18 cellular contexts compared by ENCODE assay signal in genomic region chr17:35299108-35299507, GRCh38. TPM values are rescaled to one million over a fixed set of nuclear protein-coding genes. Genes with fewer than 3 reads are reported as not detected.
DNase-seq lines count a peak whose midpoint lies in the region; ATAC-seq, FAIRE-seq and TF ChIP-seq lines count a peak whose summit lies in the region.
"Had no signal": no experiment of that assay in that cellular context is flagged by ENCODE, and none has a peak within 500 bp of the region (broad histone marks: within the 10 kb centered on the region; RNA-seq: fewer than 3 reads in every experiment).

No MANE protein-coding gene starts in this region.

- peak; percentile 95 to 99 (median 98) for ATAC-seq in pancreas
- ATAC-seq: sciatic nerve had no signal

- H3K36me3 ChIP-seq in pancreas (no peaks in the 10 kb centered on the region), right atrium auricular region (no peaks in the 10 kb centered on the region)

- no peak for FAIRE-seq in pancreas (lab: Jason Lieb, UNC)
- FAIRE-seq: H54 had no signal

- H3K9me3 ChIP-seq in pancreas (no peaks in the 10 kb centered on the region), right atrium auricular region (peaks cover 0 to 17% of the 10 kb centered on the region in 2 donors)

- CTCF ChIA-PET in Calu3 (lab: Charles Lee), result interaction anchor here (0.6 to 1.7 kb wide), 4 partner anchors 13 to 1412 kb away, joined by 3 to 5 read pairs (median 4); no protein-coding TSS in a partner anchor

- H3K4me1 ChIP-seq in pancreas (peaks cover 0 to 11% (median 11%) of the 10 kb centered on the region in 3 donors), right atrium auricular region (no peaks in the 10 kb centered on the region)

- peaks cover 21% of the 10 kb centered on the region for H3K4me1 Mint-ChIP-seq in Calu3 (ENCODE audit: low read depth, unreplicated experiment)
- H3K4me1 Mint-ChIP-seq: activated B cell treated with CpG ODN at 0.5 μM for 24 hours had no signal

- H3K9me3 Mint-ChIP-seq in Calu3 (ENCODE audit: low read depth, unreplicated experiment), result peaks cover 22% of the 10 kb centered on the region

- peak overlapping the region; percentile 85 for H3K27ac Mint-ChIP-seq in Calu3 (ENCODE audit: unreplicated experiment)
- H3K27ac Mint-ChIP-seq: activated B cell treated with CpG ODN at 0.5 μM for 24 hours; activated T-helper 1 cell treated with anti-CD3 and anti-CD28 coated beads, Interleukin-12 subunit alpha, Interleukin-12 subunit beta, Interleukin-2, Interleukin-4 antibody, amounts not matched to agents 30 ng/mL and 10 ng/mL and 1 ng/mL, durations not matched to agents 14 hours and 24 hours and 36 hours; T-helper 1 cell treated with Interleukin-12 subunit alpha and Interleukin-12 subunit beta and Interleukin-4 antibody, amounts not matched to agents 30 μg/mL and 1 μg/mL, for 36 hours had no signal

- no peak for TF ChIP-seq CTCF in Calu3 (IDR thresholded peaks at IDR 0.05; ENCODE audit: unreplicated experiment)
- TF ChIP-seq CTCF in epithelial cell of esophagus (IDR thresholded peaks at IDR 0.05; ENCODE audit: insufficient read depth, low read depth, low read length, missing control alignments), result no peak
- TF ChIP-seq CTCF in pancreas (IDR thresholded peaks at IDR 0.05), result no peak
- TF ChIP-seq CTCF in coronary artery (IDR thresholded peaks at IDR 0.05), result no peak
- TF ChIP-seq CTCF in right atrium auricular region (IDR thresholded peaks at IDR 0.05), result no peak

- peak overlapping the region; percentile 36 for H3K4me3 Mint-ChIP-seq in Calu3 (ENCODE audit: low read depth, unreplicated experiment)
- H3K4me3 Mint-ChIP-seq: activated B cell treated with CpG ODN at 0.5 μM for 24 hours; activated T-helper 1 cell treated with anti-CD3 and anti-CD28 coated beads, Interleukin-12 subunit alpha, Interleukin-12 subunit beta, Interleukin-2, Interleukin-4 antibody, amounts not matched to agents 30 ng/mL and 10 ng/mL and 1 ng/mL, durations not matched to agents 14 hours and 24 hours and 36 hours; T-helper 1 cell treated with Interleukin-12 subunit alpha and Interleukin-12 subunit beta and Interleukin-4 antibody, amounts not matched to agents 30 μg/mL and 1 μg/mL, for 36 hours had no signal

- peaks cover 8% of the 10 kb centered on the region for H3K36me3 Mint-ChIP-seq in Calu3 (ENCODE audit: insufficient read depth, unreplicated experiment)

- WGBS in pancreas, 2 donors, result 8 to 10% methylated on average over 5 of the region's 5 CpGs

- no TSS peak for BruUV-seq in Calu3 (replicated peaks; lab: Mats Ljungman, UMichigan)

- peak overlapping the region in 2 of 4 donors; percentile 49 to 59 for H3K27ac ChIP-seq in pancreas
- no peak overlapping the region for H3K27ac ChIP-seq in coronary artery
- no peak overlapping the region for H3K27ac ChIP-seq in right atrium auricular region

- H3K27me3 Mint-ChIP-seq in Calu3 (ENCODE audit: unreplicated experiment), result no peaks in the 10 kb centered on the region

- H3K27me3 ChIP-seq in pancreas (no peaks in the 10 kb centered on the region), right atrium auricular region (no peaks in the 10 kb centered on the region)

- intact Hi-C loops in Calu3 (cut with micrococcal nuclease; ENCODE audit: unreplicated experiment), result loop anchor here (10.0 kb wide), 1 partner anchor 54 kb away; the partner anchor contains the start of gene SLFN5
- intact Hi-C loops in pancreas (cut with DNase I), result no loop called here

- H3K4me3 ChIP-seq in epithelial cell of esophagus (ENCODE audit: low read length) (no peak overlapping the region), pancreas (no peak overlapping the region), coronary artery (no peak overlapping the region), right atrium auricular region (no peak overlapping the region)

- DNase-seq in Calu3 (peak; percentile 87), HT1080 (ENCODE audit: low read depth) (peak; percentile 37), epithelial cell of esophagus (ENCODE audit: low read depth) (peak; percentile 92), pancreas (peak in 5 of 6 donors; percentile 40 to 80 (median 63)), NAMALWA (ENCODE audit: low spot score) (no peak), Kasumi-1 (lab: John Stamatoyannopoulos, UW) (no peak), coronary artery (ENCODE audit: low spot score) (no peak), right atrium auricular region (ENCODE audit: low spot score) (no peak)
- DNase-seq: activated B cell treated with CpG ODN at 0.5 μM for 24 hours; COR-L47; effector CD4-positive, alpha-beta T cell; islet precursor cell; NCI-H1092 treated with DMSO at 0.1 percent for 48 hours; NCI-H2227 treated with DMSO at 0.1 percent for 48 hours had no signal

RNA-seq across cellular contexts. Expression of gene SLFN5, which starts 56.2 kb away (rescaled TPM):
- total RNA-seq in Calu3 (2022) (104 and 141 TPM in 2 replicates), pancreas (10 to 100 TPM in 2 of 6 donors, 1 to 10 TPM in 4; 5.7 to 18.8 (median 7.1) TPM), right atrium auricular region (10 to 100 TPM; 11.1 to 12.9 TPM)
- 12.3 and 13.0 TPM in 2 replicates for total RNA-seq in HT1080 (2014; rRNA removed; shearing (Covaris generic))
- polyA plus RNA-seq in HT1080 (2015; cell fraction: cytosol; rRNA removed), result 17.9 and 26.1 TPM in 2 replicates
- 58.2 and 63.8 TPM in 2 replicates for polyA plus RNA-seq in HT1080 (2015; cell fraction: nucleus; rRNA removed)
- polyA plus RNA-seq in pancreas, result 1 to 10 TPM; 1.9 to 2.0 TPM

Comparison
In these comparisons a context has a peak if more than half of its experiments do, and no peak if none do; other contexts are left out.
1. DNase-seq: peak in Calu3 (single experiment), HT1080 (single experiment), epithelial cell of esophagus (single experiment) and pancreas (5 of 6); none in NAMALWA (single experiment), Kasumi-1 (0 of 2), coronary artery (single experiment) and right atrium auricular region (single experiment).